3 cellular contexts compared by ENCODE assay signal in genomic region chr4:171727185-171727584, GRCh38.
TF ChIP-seq lines count a peak whose summit lies in the region.

No MANE protein-coding gene starts in this region.

TF ChIP-seq in SK-N-SH treated with all-trans-retinoic acid at 6 μM for 48 hours, 23 proteins besides CTCF, POLR2A, EP300 and RAD21 (continued from another document):
- no peak for TF ChIP-seq PATZ1 (CRISPR knock-in tag; IDR thresholded peaks at IDR 0.05; ENCODE audit: borderline replicate concordance)

TF ChIP-seq in SK-N-SH, 30 proteins besides CTCF, POLR2A, EP300 and RAD21 (continued from another document):
- TF ChIP-seq YY1 (IDR thresholded peaks at IDR 0.05; ENCODE audit: low read depth) = no peak
- TF ChIP-seq FOXM1 (IDR thresholded peaks at IDR 0.05; ENCODE audit: low read depth) = no peak
- TF ChIP-seq REST (IDR thresholded peaks at IDR 0.05; ENCODE audit: low read depth, low read length) = no peak

TF ChIP-seq in K562, 482 proteins besides CTCF, POLR2A, EP300 and RAD21 (continued from another document):
- no peak for TF ChIP-seq ZBTB49 (CRISPR knock-in tag; IDR thresholded peaks at IDR 0.05; ENCODE audit: borderline replicate concordance)
- TF ChIP-seq ELF2 (CRISPR knock-in tag; IDR thresholded peaks at IDR 0.05) = no peak
- TF ChIP-seq ZNF764 (CRISPR knock-in tag; IDR thresholded peaks at IDR 0.05; ENCODE audit: low read depth) = no peak
- TF ChIP-seq SAFB (IDR thresholded peaks at IDR 0.05; ENCODE audit: borderline replicate concordance, low read depth, low read length) = no peak
- TF ChIP-seq CCNT2 (IDR thresholded peaks at IDR 0.05; ENCODE audit: borderline replicate concordance, extremely low read depth, insufficient read length, low read depth, low read length) = no peak
- no peak for TF ChIP-seq ZBTB34 (CRISPR knock-in tag; IDR thresholded peaks at IDR 0.05)
- no peak for TF ChIP-seq AFF4 (CRISPR knock-in tag; IDR thresholded peaks at IDR 0.05)
- TF ChIP-seq FOXP1 (CRISPR knock-in tag; IDR thresholded peaks at IDR 0.05) = no peak
- TF ChIP-seq SIN3B (IDR thresholded peaks at IDR 0.05; ENCODE audit: low read depth) = no peak
TF ChIP-seq in K562: peak in this region for 2.
